In genomic region chr2:219736196-219736595, GRCh38 we compare ENCODE assay signal across 8 cellular contexts.
DNase-seq lines count a peak whose midpoint lies in the region; ATAC-seq and TF ChIP-seq lines count a peak whose summit lies in the region.

No MANE protein-coding gene starts in this region.

- no peaks in the 10 kb centered on the region for H3K36me3 Mint-ChIP-seq in activated T-helper 1 cell treated with anti-CD3 and anti-CD28 coated beads, Interleukin-12 subunit alpha, Interleukin-12 subunit beta, Interleukin-2, Interleukin-4 antibody, amounts not matched to agents 30 ng/mL and 10 ng/mL and 1 ng/mL, durations not matched to agents 14 hours and 24 hours and 36 hours (ENCODE audit: low read depth)

- peaks cover 12% of the 10 kb centered on the region for H3K4me1 ChIP-seq in mammary epithelial cell (ENCODE audit: insufficient read depth, low read length)

- H3K36me3 ChIP-seq in BJ (ENCODE audit: control insufficient read depth, insufficient read depth, low read length) = no peaks in the 10 kb centered on the region
- H3K36me3 ChIP-seq in mammary epithelial cell (ENCODE audit: insufficient read depth, low read length) = no peaks in the 10 kb centered on the region

- no peaks in the 10 kb centered on the region for H3K4me1 Mint-ChIP-seq in activated T-helper 1 cell treated with anti-CD3 and anti-CD28 coated beads, Interleukin-12 subunit alpha, Interleukin-12 subunit beta, Interleukin-2, Interleukin-4 antibody, amounts not matched to agents 30 ng/mL and 10 ng/mL and 1 ng/mL, durations not matched to agents 14 hours and 24 hours and 36 hours (ENCODE audit: low read depth)

- peaks cover 5% of the 10 kb centered on the region for H3K27me3 Mint-ChIP-seq in activated T-helper 1 cell treated with anti-CD3 and anti-CD28 coated beads, Interleukin-12 subunit alpha, Interleukin-12 subunit beta, Interleukin-2, Interleukin-4 antibody, amounts not matched to agents 30 ng/mL and 10 ng/mL and 1 ng/mL, durations not matched to agents 14 hours and 24 hours and 36 hours (ENCODE audit: insufficient read depth)

- POLR2A ChIA-PET in BJ (lab: Charles Lee) = no interaction called here

- dilution Hi-C loops in mammary epithelial cell (cut with HindIII; ENCODE audit: low sequenced_read_pairs) = no loop called here

- H3K4me3 ChIP-seq in BJ (ENCODE audit: low read depth, low read length) (no peak overlapping the region), mammary epithelial cell (replicated peaks in 1 of 3; ENCODE audit: insufficient read depth in 1 of 3, low read depth in 2 of 3, low read length in 3 of 3) (no peak overlapping the region)

- in situ Hi-C loops in mammary epithelial cell (cut with MboI; ENCODE audit: low sequenced_read_pairs in 2 of 2) = loop anchor here in 1 of 2 donors (25.0 kb wide), 3 partner anchors 251 to 1826 kb away; partner anchors contain the start of gene EPHA4

- H2AFZ ChIP-seq in mammary epithelial cell (ENCODE audit: low read depth, low read length) = no peak overlapping the region

- DNase-seq in BJ (ENCODE audit: low read depth) (peak; percentile 32), HS-27A (ENCODE audit: low read depth) (peak; percentile 20), NCI-H774 (lab: John Stamatoyannopoulos, UW) (peak; percentile 22), mammary epithelial cell (peak; percentile 67), left kidney (ENCODE audit: low read depth, low spot score) (peak; percentile 90)
- no peak for DNase-seq in activated T-helper 1 cell treated with anti-CD3 and anti-CD28 coated beads, Interleukin-12 subunit alpha, Interleukin-12 subunit beta, Interleukin-2, Interleukin-4 antibody, amounts not matched to agents 30 ng/mL and 10 ng/mL and 1 ng/mL, durations not matched to agents 14 hours and 24 hours and 36 hours (ENCODE audit: low spot score)

- no peaks in the 10 kb centered on the region for H3K9me3 Mint-ChIP-seq in activated T-helper 1 cell treated with anti-CD3 and anti-CD28 coated beads, Interleukin-12 subunit alpha, Interleukin-12 subunit beta, Interleukin-2, Interleukin-4 antibody, amounts not matched to agents 30 ng/mL and 10 ng/mL and 1 ng/mL, durations not matched to agents 14 hours and 24 hours and 36 hours

- no peak overlapping the region for H3K27ac ChIP-seq in mammary epithelial cell (ENCODE audit: insufficient read depth, low read depth, low read length)

- no peaks in the 10 kb centered on the region for H3K79me2 ChIP-seq in mammary epithelial cell (ENCODE audit: insufficient read depth, low read length)

- no peak overlapping the region for H3K9ac ChIP-seq in mammary epithelial cell (ENCODE audit: insufficient read depth, low read length)

- no peaks in the 10 kb centered on the region for H3K27me3 ChIP-seq in BJ (ENCODE audit: control insufficient read depth, insufficient read depth, low read length)
- no peaks in the 10 kb centered on the region for H3K27me3 ChIP-seq in mammary epithelial cell (ENCODE audit: insufficient read depth, low read length)

- WGBS in mammary epithelial cell (ENCODE audit: low coverage, missing lambda C conversion rate) = 0% methylated on average over 3 of the region's 3 CpGs

- no peaks in the 10 kb centered on the region for H4K20me1 ChIP-seq in mammary epithelial cell (ENCODE audit: insufficient read depth, low read length)

- TF ChIP-seq CTCF in BJ (IDR thresholded peaks at IDR 0.05; ENCODE audit: insufficient read depth, low read depth, low read length) = peak; percentile 47
- peak; percentile 47 to 62 for TF ChIP-seq CTCF in mammary epithelial cell (conservative IDR thresholded peaks at IDR 0.05 in 1 of 2, IDR thresholded peaks at IDR 0.05 in 1 of 2; ENCODE audit: extremely low read depth in 1 of 2, insufficient read depth in 1 of 2, low read depth in 1 of 2, low read length in 2 of 2)

- H3K27ac Mint-ChIP-seq in activated T-helper 1 cell treated with anti-CD3 and anti-CD28 coated beads, Interleukin-12 subunit alpha, Interleukin-12 subunit beta, Interleukin-2, Interleukin-4 antibody, amounts not matched to agents 30 ng/mL and 10 ng/mL and 1 ng/mL, durations not matched to agents 14 hours and 24 hours and 36 hours = no peak overlapping the region

- no peak for ATAC-seq in GM19397 (IDR thresholded peaks at IDR 0.05; ENCODE audit: unreplicated experiment)
- no peak for ATAC-seq in GM21576 (IDR thresholded peaks at IDR 0.05; ENCODE audit: unreplicated experiment)

- H3K9me3 ChIP-seq in mammary epithelial cell (replicated peaks; ENCODE audit: insufficient read depth, low read length) = peaks cover 5% of the 10 kb centered on the region

- no peak overlapping the region for H3K4me3 Mint-ChIP-seq in activated T-helper 1 cell treated with anti-CD3 and anti-CD28 coated beads, Interleukin-12 subunit alpha, Interleukin-12 subunit beta, Interleukin-2, Interleukin-4 antibody, amounts not matched to agents 30 ng/mL and 10 ng/mL and 1 ng/mL, durations not matched to agents 14 hours and 24 hours and 36 hours

- no peak overlapping the region for H3K4me2 ChIP-seq in mammary epithelial cell (ENCODE audit: insufficient read depth, low read depth, low read length)

- CTCF ChIA-PET in BJ (lab: Yijun Ruan, JAX) (interaction anchor here (0.6 to 4.1 kb wide), 12 partner anchors 9 to 1837 kb away, joined by 3 to 31 read pairs (median 4); partner anchors contain the start of gene EPHA4), mammary epithelial cell (lab: Charles Lee; ENCODE audit: low non-redundant PET) (interaction anchor here (0.5 to 0.6 kb wide), 2 partner anchors 150 to 1568 kb away, joined by 3 read pairs; no protein-coding TSS in a partner anchor)

- intact Hi-C loops in mammary epithelial cell (cut with micrococcal nuclease) = loop anchor here (1.0 to 10.0 kb wide), 6 partner anchors 100 to 1837 kb away; no protein-coding TSS in a partner anchor
- intact Hi-C loops in activated T-helper 1 cell treated with anti-CD3 and anti-CD28 coated beads, Interleukin-12 subunit alpha, Interleukin-12 subunit beta, Interleukin-2, Interleukin-4 antibody, amounts not matched to agents 30 ng/mL and 10 ng/mL and 1 ng/mL, durations not matched to agents 14 hours and 24 hours and 36 hours (cut with micrococcal nuclease) = no loop called here

- no TSS peak for BruUV-seq in mammary epithelial cell (replicated peaks; lab: Mats Ljungman, UMichigan)
